ENCODE assay signal across 1 cellular context in the genomic region with DNA sequence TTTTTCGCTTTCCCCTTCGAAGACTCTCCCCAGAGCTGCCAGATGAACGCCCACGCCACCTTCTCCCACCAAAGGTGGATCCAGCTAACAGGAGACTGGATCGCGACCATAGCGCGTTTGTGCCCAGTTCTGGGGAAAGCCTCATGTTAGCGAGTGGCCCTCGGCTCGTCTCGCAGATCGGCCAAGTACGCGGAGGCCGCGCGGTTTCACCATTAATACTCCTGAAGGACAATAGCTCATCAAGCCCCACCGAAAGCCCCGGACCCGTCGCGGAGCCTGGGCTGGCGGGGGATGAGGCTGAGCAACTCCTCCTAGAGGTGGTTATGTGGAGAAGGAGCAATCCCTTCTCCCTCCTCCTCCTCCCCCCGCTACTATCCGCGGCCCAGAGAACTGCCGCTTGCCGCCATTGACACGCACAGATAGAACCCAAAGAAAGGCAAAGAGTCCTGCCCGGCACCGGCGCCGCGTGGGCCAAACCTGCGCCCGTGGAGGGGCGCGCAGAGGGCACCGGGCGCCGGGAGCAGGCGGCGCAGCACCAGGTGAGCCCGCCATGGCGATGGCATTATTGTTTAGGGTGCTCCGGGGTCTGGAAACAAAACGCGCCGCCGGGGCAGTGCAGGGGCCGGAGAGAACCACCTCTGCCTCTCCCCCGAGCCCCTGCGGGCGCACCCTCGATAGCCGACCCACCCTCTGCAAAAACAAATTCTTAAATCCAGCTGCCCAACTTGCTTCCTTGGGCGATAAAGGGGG.
TF ChIP-seq lines count a peak whose summit lies in the region.

A gene (plus strand): TSS at position 385 of the 750 bp plus-strand sequence. CDS start 22,813 bp downstream, outside the sequence.

TF ChIP-seq in HepG2, 621 proteins besides CTCF, POLR2A, EP300 and RAD21 (continued from another document and continues in another):
- TF ChIP-seq, protein P1, sequence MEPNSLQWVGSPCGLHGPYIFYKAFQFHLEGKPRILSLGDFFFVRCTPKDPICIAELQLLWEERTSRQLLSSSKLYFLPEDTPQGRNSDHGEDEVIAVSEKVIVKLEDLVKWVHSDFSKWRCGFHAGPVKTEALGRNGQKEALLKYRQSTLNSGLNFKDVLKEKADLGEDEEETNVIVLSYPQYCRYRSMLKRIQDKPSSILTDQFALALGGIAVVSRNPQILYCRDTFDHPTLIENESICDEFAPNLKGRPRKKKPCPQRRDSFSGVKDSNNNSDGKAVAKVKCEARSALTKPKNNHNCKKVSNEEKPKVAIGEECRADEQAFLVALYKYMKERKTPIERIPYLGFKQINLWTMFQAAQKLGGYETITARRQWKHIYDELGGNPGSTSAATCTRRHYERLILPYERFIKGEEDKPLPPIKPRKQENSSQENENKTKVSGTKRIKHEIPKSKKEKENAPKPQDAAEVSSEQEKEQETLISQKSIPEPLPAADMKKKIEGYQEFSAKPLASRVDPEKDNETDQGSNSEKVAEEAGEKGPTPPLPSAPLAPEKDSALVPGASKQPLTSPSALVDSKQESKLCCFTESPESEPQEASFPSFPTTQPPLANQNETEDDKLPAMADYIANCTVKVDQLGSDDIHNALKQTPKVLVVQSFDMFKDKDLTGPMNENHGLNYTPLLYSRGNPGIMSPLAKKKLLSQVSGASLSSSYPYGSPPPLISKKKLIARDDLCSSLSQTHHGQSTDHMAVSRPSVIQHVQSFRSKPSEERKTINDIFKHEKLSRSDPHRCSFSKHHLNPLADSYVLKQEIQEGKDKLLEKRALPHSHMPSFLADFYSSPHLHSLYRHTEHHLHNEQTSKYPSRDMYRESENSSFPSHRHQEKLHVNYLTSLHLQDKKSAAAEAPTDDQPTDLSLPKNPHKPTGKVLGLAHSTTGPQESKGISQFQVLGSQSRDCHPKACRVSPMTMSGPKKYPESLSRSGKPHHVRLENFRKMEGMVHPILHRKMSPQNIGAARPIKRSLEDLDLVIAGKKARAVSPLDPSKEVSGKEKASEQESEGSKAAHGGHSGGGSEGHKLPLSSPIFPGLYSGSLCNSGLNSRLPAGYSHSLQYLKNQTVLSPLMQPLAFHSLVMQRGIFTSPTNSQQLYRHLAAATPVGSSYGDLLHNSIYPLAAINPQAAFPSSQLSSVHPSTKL (CRISPR knock-in tag; IDR thresholded peaks at IDR 0.05), result peak; percentile 27; the same call in 1 of the 2 replicates
- TF ChIP-seq NR2F6 (IDR thresholded peaks at IDR 0.05) (no peak), NR2F6 (CRISPR knock-in tag; IDR thresholded peaks at IDR 0.05) (no peak), ZNF878 (CRISPR knock-in tag; IDR thresholded peaks at IDR 0.05) (no peak), TOE1 (CRISPR knock-in tag; IDR thresholded peaks at IDR 0.05) (no peak), ZNF543 (CRISPR knock-in tag; IDR thresholded peaks at IDR 0.05) (no peak), SUZ12 (IDR thresholded peaks at IDR 0.05; ENCODE audit: low read depth, low read length) (no peak), ZNF253 (CRISPR knock-in tag; IDR thresholded peaks at IDR 0.05; ENCODE audit: borderline replicate concordance) (no peak), HDAC1 (CRISPR knock-in tag; IDR thresholded peaks at IDR 0.05) (peak; percentile 67), GPN1 (CRISPR knock-in tag; IDR thresholded peaks at IDR 0.05; ENCODE audit: borderline replicate concordance) (no peak), ERF (CRISPR knock-in tag; IDR thresholded peaks at IDR 0.05) (no peak; the same call in 1 of the 2 replicates), PCBP1 (IDR thresholded peaks at IDR 0.05; ENCODE audit: borderline replicate concordance, low read depth, low read length) (no peak), ZNF232 (CRISPR knock-in tag; IDR thresholded peaks at IDR 0.05; ENCODE audit: borderline replicate concordance) (peak; percentile 52; the same call in 1 of the 2 replicates), ZFP62 (CRISPR knock-in tag; IDR thresholded peaks at IDR 0.05) (no peak), HNF4A (CRISPR knock-in tag; IDR thresholded peaks at IDR 0.05) (no peak), ARID2 (CRISPR knock-in tag; IDR thresholded peaks at IDR 0.05; ENCODE audit: borderline replicate concordance) (no peak), YEATS2 (CRISPR knock-in tag; IDR thresholded peaks at IDR 0.05; ENCODE audit: borderline replicate concordance) (peak; percentile 42; the same call in 1 of the 2 replicates), ZMYM4 (CRISPR knock-in tag; IDR thresholded peaks at IDR 0.05) (0 out of 2 replicates have a peak, but pooled peaks have one; percentile 22), SATB2 (CRISPR knock-in tag; IDR thresholded peaks at IDR 0.05) (no peak), ZNF776 (CRISPR knock-in tag; IDR thresholded peaks at IDR 0.05) (no peak), ZNF569 (CRISPR knock-in tag; IDR thresholded peaks at IDR 0.05; ENCODE audit: borderline replicate concordance) (no peak), ZNF354B (CRISPR knock-in tag; IDR thresholded peaks at IDR 0.05) (no peak), ZNF138 (CRISPR knock-in tag; IDR thresholded peaks at IDR 0.05; ENCODE audit: low read depth) (no peak), AGO2 (optimal IDR thresholded peaks at IDR 0.05; ENCODE audit: low read depth, low read length) (peak; percentile 20), MBNL3 (CRISPR knock-in tag; conservative IDR thresholded peaks at IDR 0.05) (no peak), TARDBP (CRISPR knock-in tag; IDR thresholded peaks at IDR 0.05) (no peak), ZNF17 (CRISPR knock-in tag; IDR thresholded peaks at IDR 0.05) (no peak), ZNF337 (CRISPR knock-in tag; IDR thresholded peaks at IDR 0.05; ENCODE audit: borderline replicate concordance, low read depth) (no peak), MIXL1 (CRISPR knock-in tag; IDR thresholded peaks at IDR 0.05) (no peak), FOXP1 (IDR thresholded peaks at IDR 0.05) (no peak), FOXP1 (CRISPR knock-in tag; IDR thresholded peaks at IDR 0.05) (no peak), XRCC5 (optimal IDR thresholded peaks at IDR 0.05; ENCODE audit: low read length) (peak; percentile 70), ZNF552 (CRISPR knock-in tag; IDR thresholded peaks at IDR 0.05; ENCODE audit: borderline replicate concordance) (no peak), KLF12 (CRISPR knock-in tag; IDR thresholded peaks at IDR 0.05; ENCODE audit: borderline replicate concordance) (no peak), ZNF777 (CRISPR knock-in tag; IDR thresholded peaks at IDR 0.05) (peak; percentile 53), TMF1 (CRISPR knock-in tag; IDR thresholded peaks at IDR 0.05; ENCODE audit: low read depth) (no peak), MEIS1 (CRISPR knock-in tag; IDR thresholded peaks at IDR 0.05; ENCODE audit: borderline replicate concordance) (no peak)
- TF ChIP-seq, protein P2, sequence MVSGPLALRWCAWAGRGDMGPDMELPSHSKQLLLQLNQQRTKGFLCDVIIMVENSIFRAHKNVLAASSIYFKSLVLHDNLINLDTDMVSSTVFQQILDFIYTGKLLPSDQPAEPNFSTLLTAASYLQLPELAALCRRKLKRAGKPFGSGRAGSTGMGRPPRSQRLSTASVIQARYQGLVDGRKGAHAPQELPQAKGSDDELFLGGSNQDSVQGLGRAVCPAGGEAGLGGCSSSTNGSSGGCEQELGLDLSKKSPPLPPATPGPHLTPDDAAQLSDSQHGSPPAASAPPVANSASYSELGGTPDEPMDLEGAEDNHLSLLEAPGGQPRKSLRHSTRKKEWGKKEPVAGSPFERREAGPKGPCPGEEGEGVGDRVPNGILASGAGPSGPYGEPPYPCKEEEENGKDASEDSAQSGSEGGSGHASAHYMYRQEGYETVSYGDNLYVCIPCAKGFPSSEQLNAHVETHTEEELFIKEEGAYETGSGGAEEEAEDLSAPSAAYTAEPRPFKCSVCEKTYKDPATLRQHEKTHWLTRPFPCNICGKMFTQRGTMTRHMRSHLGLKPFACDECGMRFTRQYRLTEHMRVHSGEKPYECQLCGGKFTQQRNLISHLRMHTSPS (CRISPR knock-in tag; IDR thresholded peaks at IDR 0.05; ENCODE audit: low read depth), result no peak
- TF ChIP-seq, protein P3, sequence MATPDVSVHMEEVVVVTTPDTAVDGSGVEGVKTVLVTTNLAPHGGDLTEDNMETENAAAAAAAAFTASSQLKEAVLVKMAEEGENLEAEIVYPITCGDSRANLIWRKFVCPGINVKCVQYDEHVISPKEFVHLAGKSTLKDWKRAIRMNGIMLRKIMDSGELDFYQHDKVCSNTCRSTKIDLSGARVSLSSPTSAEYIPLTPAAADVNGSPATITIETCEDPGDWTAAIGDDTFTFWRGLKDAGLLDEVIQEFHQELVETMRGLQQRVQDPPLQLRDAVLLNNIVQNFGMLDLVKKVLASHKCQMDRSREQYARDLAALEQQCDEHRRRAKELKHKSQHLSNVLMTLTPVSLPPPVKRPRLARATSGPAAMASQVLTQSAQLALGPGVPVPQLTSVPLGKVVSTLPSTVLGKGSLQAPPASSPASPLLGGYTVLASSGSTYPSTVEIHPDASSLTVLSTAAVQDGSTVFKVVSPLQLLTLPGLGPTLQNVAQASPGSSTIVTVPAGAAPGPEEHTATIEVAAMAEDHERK (CRISPR knock-in tag; IDR thresholded peaks at IDR 0.05; ENCODE audit: low read depth), result no peak
- TF ChIP-seq, protein P4, sequence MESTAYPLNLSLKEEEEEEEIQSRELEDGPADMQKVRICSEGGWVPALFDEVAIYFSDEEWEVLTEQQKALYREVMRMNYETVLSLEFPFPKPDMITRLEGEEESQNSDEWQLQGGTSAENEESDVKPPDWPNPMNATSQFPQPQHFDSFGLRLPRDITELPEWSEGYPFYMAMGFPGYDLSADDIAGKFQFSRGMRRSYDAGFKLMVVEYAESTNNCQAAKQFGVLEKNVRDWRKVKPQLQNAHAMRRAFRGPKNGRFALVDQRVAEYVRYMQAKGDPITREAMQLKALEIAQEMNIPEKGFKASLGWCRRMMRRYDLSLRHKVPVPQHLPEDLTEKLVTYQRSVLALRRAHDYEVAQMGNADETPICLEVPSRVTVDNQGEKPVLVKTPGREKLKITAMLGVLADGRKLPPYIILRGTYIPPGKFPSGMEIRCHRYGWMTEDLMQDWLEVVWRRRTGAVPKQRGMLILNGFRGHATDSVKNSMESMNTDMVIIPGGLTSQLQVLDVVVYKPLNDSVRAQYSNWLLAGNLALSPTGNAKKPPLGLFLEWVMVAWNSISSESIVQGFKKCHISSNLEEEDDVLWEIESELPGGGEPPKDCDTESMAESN (CRISPR knock-in tag; conservative IDR thresholded peaks at IDR 0.05), result 0 out of 2 replicates have a peak, but pooled peaks have one; percentile 42
- TF ChIP-seq, protein P5, sequence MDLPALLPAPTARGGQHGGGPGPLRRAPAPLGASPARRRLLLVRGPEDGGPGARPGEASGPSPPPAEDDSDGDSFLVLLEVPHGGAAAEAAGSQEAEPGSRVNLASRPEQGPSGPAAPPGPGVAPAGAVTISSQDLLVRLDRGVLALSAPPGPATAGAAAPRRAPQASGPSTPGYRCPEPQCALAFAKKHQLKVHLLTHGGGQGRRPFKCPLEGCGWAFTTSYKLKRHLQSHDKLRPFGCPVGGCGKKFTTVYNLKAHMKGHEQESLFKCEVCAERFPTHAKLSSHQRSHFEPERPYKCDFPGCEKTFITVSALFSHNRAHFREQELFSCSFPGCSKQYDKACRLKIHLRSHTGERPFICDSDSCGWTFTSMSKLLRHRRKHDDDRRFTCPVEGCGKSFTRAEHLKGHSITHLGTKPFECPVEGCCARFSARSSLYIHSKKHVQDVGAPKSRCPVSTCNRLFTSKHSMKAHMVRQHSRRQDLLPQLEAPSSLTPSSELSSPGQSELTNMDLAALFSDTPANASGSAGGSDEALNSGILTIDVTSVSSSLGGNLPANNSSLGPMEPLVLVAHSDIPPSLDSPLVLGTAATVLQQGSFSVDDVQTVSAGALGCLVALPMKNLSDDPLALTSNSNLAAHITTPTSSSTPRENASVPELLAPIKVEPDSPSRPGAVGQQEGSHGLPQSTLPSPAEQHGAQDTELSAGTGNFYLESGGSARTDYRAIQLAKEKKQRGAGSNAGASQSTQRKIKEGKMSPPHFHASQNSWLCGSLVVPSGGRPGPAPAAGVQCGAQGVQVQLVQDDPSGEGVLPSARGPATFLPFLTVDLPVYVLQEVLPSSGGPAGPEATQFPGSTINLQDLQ (CRISPR knock-in tag; IDR thresholded peaks at IDR 0.05), result no peak
- TF ChIP-seq, protein P6, sequence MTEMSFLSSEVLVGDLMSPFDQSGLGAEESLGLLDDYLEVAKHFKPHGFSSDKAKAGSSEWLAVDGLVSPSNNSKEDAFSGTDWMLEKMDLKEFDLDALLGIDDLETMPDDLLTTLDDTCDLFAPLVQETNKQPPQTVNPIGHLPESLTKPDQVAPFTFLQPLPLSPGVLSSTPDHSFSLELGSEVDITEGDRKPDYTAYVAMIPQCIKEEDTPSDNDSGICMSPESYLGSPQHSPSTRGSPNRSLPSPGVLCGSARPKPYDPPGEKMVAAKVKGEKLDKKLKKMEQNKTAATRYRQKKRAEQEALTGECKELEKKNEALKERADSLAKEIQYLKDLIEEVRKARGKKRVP (CRISPR knock-in tag; IDR thresholded peaks at IDR 0.05), result no peak
- TF ChIP-seq, protein P7, sequence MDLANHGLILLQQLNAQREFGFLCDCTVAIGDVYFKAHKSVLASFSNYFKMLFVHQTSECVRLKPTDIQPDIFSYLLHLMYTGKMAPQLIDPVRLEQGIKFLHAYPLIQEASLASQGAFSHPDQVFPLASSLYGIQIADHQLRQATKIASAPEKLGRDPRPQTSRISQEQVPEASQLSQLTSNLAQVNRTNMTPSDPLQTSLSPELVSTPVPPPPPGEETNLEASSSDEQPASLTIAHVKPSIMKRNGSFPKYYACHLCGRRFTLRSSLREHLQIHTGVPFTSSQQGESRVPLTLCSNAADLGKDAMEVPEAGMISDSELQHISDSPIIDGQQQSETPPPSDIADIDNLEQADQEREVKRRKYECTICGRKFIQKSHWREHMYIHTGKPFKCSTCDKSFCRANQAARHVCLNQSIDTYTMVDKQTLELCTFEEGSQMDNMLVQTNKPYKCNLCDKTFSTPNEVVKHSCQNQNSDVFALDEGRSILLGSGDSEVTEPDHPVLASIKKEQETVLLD (CRISPR knock-in tag; IDR thresholded peaks at IDR 0.05; ENCODE audit: low read depth), result no peak; the same call in 1 of the 2 replicates
- TF ChIP-seq, protein P8, sequence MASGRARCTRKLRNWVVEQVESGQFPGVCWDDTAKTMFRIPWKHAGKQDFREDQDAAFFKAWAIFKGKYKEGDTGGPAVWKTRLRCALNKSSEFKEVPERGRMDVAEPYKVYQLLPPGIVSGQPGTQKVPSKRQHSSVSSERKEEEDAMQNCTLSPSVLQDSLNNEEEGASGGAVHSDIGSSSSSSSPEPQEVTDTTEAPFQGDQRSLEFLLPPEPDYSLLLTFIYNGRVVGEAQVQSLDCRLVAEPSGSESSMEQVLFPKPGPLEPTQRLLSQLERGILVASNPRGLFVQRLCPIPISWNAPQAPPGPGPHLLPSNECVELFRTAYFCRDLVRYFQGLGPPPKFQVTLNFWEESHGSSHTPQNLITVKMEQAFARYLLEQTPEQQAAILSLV (CRISPR knock-in tag; IDR thresholded peaks at IDR 0.05; ENCODE audit: borderline replicate concordance), result no peak
- TF ChIP-seq, protein P9, sequence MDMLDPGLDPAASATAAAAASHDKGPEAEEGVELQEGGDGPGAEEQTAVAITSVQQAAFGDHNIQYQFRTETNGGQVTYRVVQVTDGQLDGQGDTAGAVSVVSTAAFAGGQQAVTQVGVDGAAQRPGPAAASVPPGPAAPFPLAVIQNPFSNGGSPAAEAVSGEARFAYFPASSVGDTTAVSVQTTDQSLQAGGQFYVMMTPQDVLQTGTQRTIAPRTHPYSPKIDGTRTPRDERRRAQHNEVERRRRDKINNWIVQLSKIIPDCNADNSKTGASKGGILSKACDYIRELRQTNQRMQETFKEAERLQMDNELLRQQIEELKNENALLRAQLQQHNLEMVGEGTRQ (IDR thresholded peaks at IDR 0.05; ENCODE audit: low read depth, low read length), result no peak
- TF ChIP-seq, protein P9 (CRISPR knock-in tag; IDR thresholded peaks at IDR 0.05; ENCODE audit: borderline replicate concordance), result no peak
